Comparison of ENCODE assay signal across 1 cellular context in genomic region chr10:123359539-123359938, GRCh38.
TF ChIP-seq lines count a peak whose summit lies in the region.

No MANE protein-coding gene starts in this region.

TF ChIP-seq in GM12878, 131 proteins besides CTCF, POLR2A, EP300 and RAD21 (continued from another document):
- TF ChIP-seq, protein P1, sequence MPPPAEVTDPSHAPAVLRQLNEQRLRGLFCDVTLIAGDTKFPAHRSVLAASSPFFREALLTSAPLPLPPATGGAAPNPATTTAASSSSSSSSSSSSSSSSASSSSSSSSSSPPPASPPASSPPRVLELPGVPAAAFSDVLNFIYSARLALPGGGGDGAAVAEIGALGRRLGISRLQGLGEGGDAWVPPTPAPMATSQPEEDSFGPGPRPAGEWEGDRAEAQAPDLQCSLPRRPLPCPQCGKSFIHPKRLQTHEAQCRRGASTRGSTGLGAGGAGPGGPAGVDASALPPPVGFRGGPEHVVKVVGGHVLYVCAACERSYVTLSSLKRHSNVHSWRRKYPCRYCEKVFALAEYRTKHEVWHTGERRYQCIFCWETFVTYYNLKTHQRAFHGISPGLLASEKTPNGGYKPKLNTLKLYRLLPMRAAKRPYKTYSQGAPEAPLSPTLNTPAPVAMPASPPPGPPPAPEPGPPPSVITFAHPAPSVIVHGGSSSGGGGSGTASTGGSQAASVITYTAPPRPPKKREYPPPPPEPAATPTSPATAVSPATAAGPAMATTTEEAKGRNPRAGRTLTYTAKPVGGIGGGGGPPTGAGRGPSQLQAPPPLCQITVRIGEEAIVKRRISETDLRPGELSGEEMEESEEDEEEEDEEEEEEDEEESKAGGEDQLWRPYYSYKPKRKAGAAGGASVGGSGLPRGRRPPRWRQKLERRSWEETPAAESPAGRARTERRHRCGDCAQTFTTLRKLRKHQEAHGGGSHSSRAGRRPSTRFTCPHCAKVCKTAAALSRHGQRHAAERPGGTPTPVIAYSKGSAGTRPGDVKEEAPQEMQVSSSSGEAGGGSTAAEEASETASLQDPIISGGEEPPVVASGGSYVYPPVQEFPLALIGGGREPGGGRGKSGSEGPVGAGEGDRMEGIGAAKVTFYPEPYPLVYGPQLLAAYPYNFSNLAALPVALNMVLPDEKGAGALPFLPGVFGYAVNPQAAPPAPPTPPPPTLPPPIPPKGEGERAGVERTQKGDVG (CRISPR knock-in tag; IDR thresholded peaks at IDR 0.05): no peak
- TF ChIP-seq BHLHE40 (IDR thresholded peaks at IDR 0.05; ENCODE audit: borderline replicate concordance in 1 of 2, low read depth in 2 of 2, low read length in 1 of 2) (no peak), CREB1 (IDR thresholded peaks at IDR 0.05; ENCODE audit: low read depth) (no peak), PAX8 (IDR thresholded peaks at IDR 0.05) (no peak), MYC (IDR thresholded peaks at IDR 0.05; ENCODE audit: insufficient read depth, insufficient read length, insufficient replicate concordance, low read length, severe bottlenecking) (no peak), TCF3 (IDR thresholded peaks at IDR 0.05; ENCODE audit: borderline replicate concordance, insufficient read depth, low read depth, low read length) (0 out of 2 replicates have a peak, but pooled peaks have one; percentile 27), EED (IDR thresholded peaks at IDR 0.05; ENCODE audit: low read depth) (no peak; the same call in 1 of the 2 replicates), JUND (IDR thresholded peaks at IDR 0.05; ENCODE audit: low read depth, low read length) (no peak), PKNOX1 (IDR thresholded peaks at IDR 0.05) (no peak), SREBF2 (IDR thresholded peaks at IDR 0.05; ENCODE audit: low read length) (no peak), IKZF1 (conservative IDR thresholded peaks at IDR 0.05) (no peak), BACH1 (IDR thresholded peaks at IDR 0.05; ENCODE audit: borderline replicate concordance) (no peak), ZZZ3 (IDR thresholded peaks at IDR 0.05; ENCODE audit: control insufficient read depth, insufficient read length, low read depth) (no peak)
- TF ChIP-seq, protein P2, sequence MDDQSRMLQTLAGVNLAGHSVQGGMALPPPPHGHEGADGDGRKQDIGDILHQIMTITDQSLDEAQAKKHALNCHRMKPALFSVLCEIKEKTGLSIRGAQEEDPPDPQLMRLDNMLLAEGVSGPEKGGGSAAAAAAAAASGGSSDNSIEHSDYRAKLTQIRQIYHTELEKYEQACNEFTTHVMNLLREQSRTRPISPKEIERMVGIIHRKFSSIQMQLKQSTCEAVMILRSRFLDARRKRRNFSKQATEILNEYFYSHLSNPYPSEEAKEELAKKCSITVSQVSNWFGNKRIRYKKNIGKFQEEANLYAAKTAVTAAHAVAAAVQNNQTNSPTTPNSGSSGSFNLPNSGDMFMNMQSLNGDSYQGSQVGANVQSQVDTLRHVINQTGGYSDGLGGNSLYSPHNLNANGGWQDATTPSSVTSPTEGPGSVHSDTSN (IDR thresholded peaks at IDR 0.05; ENCODE audit: insufficient replicate concordance, low read depth, low read length): no peak
- TF ChIP-seq, protein P3, sequence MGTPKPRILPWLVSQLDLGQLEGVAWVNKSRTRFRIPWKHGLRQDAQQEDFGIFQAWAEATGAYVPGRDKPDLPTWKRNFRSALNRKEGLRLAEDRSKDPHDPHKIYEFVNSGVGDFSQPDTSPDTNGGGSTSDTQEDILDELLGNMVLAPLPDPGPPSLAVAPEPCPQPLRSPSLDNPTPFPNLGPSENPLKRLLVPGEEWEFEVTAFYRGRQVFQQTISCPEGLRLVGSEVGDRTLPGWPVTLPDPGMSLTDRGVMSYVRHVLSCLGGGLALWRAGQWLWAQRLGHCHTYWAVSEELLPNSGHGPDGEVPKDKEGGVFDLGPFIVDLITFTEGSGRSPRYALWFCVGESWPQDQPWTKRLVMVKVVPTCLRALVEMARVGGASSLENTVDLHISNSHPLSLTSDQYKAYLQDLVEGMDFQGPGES (IDR thresholded peaks at IDR 0.05): no peak
